ENCODE assay signal across 13 cellular contexts in genomic region chr4:5753766-5754528, GRCh38. TPM values are rescaled to one million over a fixed set of nuclear protein-coding genes. Genes with fewer than 3 reads are reported as not detected.
A peak's percentile ranks its signal among the peaks of the same experiment; 100 is the strongest.
DNase-seq lines count a peak whose midpoint lies in the region; ATAC-seq and TF ChIP-seq lines count a peak whose summit lies in the region.
"Had no signal": no experiment of that assay in that cellular context is flagged by ENCODE, and none has a peak within 500 bp of the region (broad histone marks: within the 10 kb centered on the region; RNA-seq: fewer than 3 reads in every experiment).

No MANE protein-coding gene starts in this region.

- peaks cover 73% of the 10 kb centered on the region for H3K4me1 Mint-ChIP-seq in HFFc6 (ENCODE audit: low read depth)
- H3K4me1 Mint-ChIP-seq: natural killer cell had no signal

- H3K79me2 ChIP-seq in hepatocyte = no peaks in the 10 kb centered on the region

- H3K27ac Mint-ChIP-seq in HFFc6 = peak overlapping the region; percentile 97
- H3K27ac Mint-ChIP-seq: natural killer cell had no signal

- TF ChIP-seq CTCF in HFFc6 (IDR thresholded peaks at IDR 0.05) (no peak), hepatocyte (IDR thresholded peaks at IDR 0.05; ENCODE audit: poor library complexity) (no peak), stomach (IDR thresholded peaks at IDR 0.05) (no peak)

- H3K36me3 Mint-ChIP-seq in HFFc6 (ENCODE audit: low read depth) = peaks cover 51% of the 10 kb centered on the region
- H3K36me3 Mint-ChIP-seq: natural killer cell had no signal

- no peak for TF ChIP-seq POLR2A in stomach (IDR thresholded peaks at IDR 0.05)

- H3K36me3 ChIP-seq in hepatocyte (replicated peaks; ENCODE audit: insufficient read depth, low read depth) (no peaks in the 10 kb centered on the region), stomach (peaks cover 28 to 87% (median 76%) of the 10 kb centered on the region in 4 donors)

- DNase-seq in ACHN (peak; percentile 95), HFFc6 (peak; percentile 86), astrocyte of the hippocampus (ENCODE audit: low read depth, low spot score) (peak; percentile 81), hepatocyte (ENCODE audit: low spot score) (peak; percentile 19), NCI-H524 (lab: John Stamatoyannopoulos, UW) (no peak), stomach (no peak)
- no peak for DNase-seq in stimulated activated CD4-positive, alpha-beta T cell treated with anti-CD3 and anti-CD28 coated beads, Interleukin-2, amount 100 ng/mL, for 48 hours
- DNase-seq: activated gamma-delta T cell treated with Interleukin-2 at 50 U/mL for 16 hours; CD4-positive, alpha-beta memory T cell; natural killer cell; NCI-H510A had no signal

- no peak overlapping the region for H3K4me2 ChIP-seq in hepatocyte

- in situ Hi-C loops in ACHN (cut with HindIII; ENCODE audit: low pct_ligation_motif_present, low pct_unique_long_range_greater_than_20kb, low sequenced_read_pairs) = no loop called here

- intact Hi-C loops in stomach (cut with DNase I; ENCODE audit: low total_unique reads) = no loop called here

- H3K27ac ChIP-seq in hepatocyte (no peak overlapping the region), stomach (no peak overlapping the region)
- H3K27ac ChIP-seq: esophagus muscularis mucosa had no signal

- no peak overlapping the region for H2AFZ ChIP-seq in hepatocyte

- peaks cover 6% of the 10 kb centered on the region for H3K27me3 Mint-ChIP-seq in HFFc6 (ENCODE audit: insufficient read depth)
- H3K27me3 Mint-ChIP-seq: CD4-positive, alpha-beta memory T cell had no signal

- H3K9me3 Mint-ChIP-seq in HFFc6 = no peaks in the 10 kb centered on the region
- H3K9me3 Mint-ChIP-seq: natural killer cell had no signal

- 89% methylated on average over 19 of the region's 19 CpGs for WGBS in hepatocyte (ENCODE audit: low lambda C conversion rate, missing lambda C conversion rate)
- WGBS in stomach, 5 donors = 80 to 91% (median 86%) methylated on average over 15 to 19 of the region's 19 CpGs

- H3K4me3 ChIP-seq in hepatocyte (no peak overlapping the region), stomach (no peak overlapping the region)
- H3K4me3 ChIP-seq: esophagus muscularis mucosa had no signal

- H4K20me1 ChIP-seq in hepatocyte (ENCODE audit: insufficient read depth, poor library complexity, severe bottlenecking) = no peaks in the 10 kb centered on the region

- H3K9me3 ChIP-seq in hepatocyte (ENCODE audit: low read depth) = no peaks in the 10 kb centered on the region
- no peaks in the 10 kb centered on the region for H3K9me3 ChIP-seq in stomach

- peak overlapping the region; percentile 55 for H3K4me3 Mint-ChIP-seq in HFFc6
- H3K4me3 Mint-ChIP-seq: natural killer cell had no signal

- H3K9me2 ChIP-seq in hepatocyte (replicated peaks; ENCODE audit: insufficient read depth) = no peaks in the 10 kb centered on the region

- H3K4me1 ChIP-seq in hepatocyte (ENCODE audit: insufficient read depth) (no peaks in the 10 kb centered on the region), stomach (no peaks in the 10 kb centered on the region)
- H3K4me1 ChIP-seq: esophagus muscularis mucosa had no signal

- no peak for ATAC-seq in GM18498 (IDR thresholded peaks at IDR 0.05; ENCODE audit: unreplicated experiment)
- ATAC-seq: natural killer cell had no signal

- H3K27me3 ChIP-seq in hepatocyte (no peaks in the 10 kb centered on the region), stomach (no peaks in the 10 kb centered on the region)
- H3K27me3 ChIP-seq: esophagus muscularis mucosa had no signal

- no peak for TF ChIP-seq EP300 in stomach (IDR thresholded peaks at IDR 0.05)

RNA-seq across cellular contexts. Expression of gene EVC, which starts 42.9 kb away (rescaled TPM):
- total RNA-seq in HFFc6 (2021; fragmentation: NEBNext Ultra II Directional; extraction: Animal tissue kit (Norgen Biotek cat#: 25700)) = 10 to 100 TPM; 30.7 to 40.9 (median 33.7) TPM
- total RNA-seq in hepatocyte = 8.6 and 13.2 TPM in 2 replicates
- 4.6 and 4.8 TPM in 2 replicates for polyA plus RNA-seq in hepatocyte
- 100 to 1,000 TPM in 1 of 5 donors, 10 to 100 TPM in 3, 1 to 10 TPM in 1; 7.0 to 346 (median 18.7) TPM for total RNA-seq in stomach
- polyA plus RNA-seq in stomach = 1 to 10 TPM; 1.5 to 2.8 (median 2.1) TPM

RNA-seq across cellular contexts. Expression of gene EVC2, which starts 45.6 kb away (rescaled TPM):
- 1 to 10 TPM; 3.0 to 4.1 (median 3.8) TPM for total RNA-seq in HFFc6 (2021; fragmentation: NEBNext Ultra II Directional; extraction: Animal tissue kit (Norgen Biotek cat#: 25700))
- 3.6 and 4.2 TPM in 2 replicates for total RNA-seq in hepatocyte
- 2.7 and 3.0 TPM in 2 replicates for polyA plus RNA-seq in hepatocyte
- total RNA-seq in stomach = 10 to 100 TPM in 3 of 5 donors, 1 to 10 TPM in 2; 3.9 to 11.7 (median 10.3) TPM
- 1 to 10 TPM in 2 of 3 donors, under 1 TPM in 1; 0.76 to 1.4 (median 1.1) TPM for polyA plus RNA-seq in stomach

Comparison
In these comparisons a context has a peak if more than half of its experiments do, and no peak if none do; other contexts are left out.
1. DNase-seq: peak in ACHN (single experiment), HFFc6 (single experiment), astrocyte of the hippocampus (single experiment) and hepatocyte (single experiment); none in stimulated activated CD4-positive, alpha-beta T cell treated with anti-CD3 and anti-CD28 coated beads, Interleukin-2, amount 100 ng/mL, for 48 hours (0 of 2), NCI-H524 (0 of 2) and stomach (single experiment).